In the genomic region with DNA sequence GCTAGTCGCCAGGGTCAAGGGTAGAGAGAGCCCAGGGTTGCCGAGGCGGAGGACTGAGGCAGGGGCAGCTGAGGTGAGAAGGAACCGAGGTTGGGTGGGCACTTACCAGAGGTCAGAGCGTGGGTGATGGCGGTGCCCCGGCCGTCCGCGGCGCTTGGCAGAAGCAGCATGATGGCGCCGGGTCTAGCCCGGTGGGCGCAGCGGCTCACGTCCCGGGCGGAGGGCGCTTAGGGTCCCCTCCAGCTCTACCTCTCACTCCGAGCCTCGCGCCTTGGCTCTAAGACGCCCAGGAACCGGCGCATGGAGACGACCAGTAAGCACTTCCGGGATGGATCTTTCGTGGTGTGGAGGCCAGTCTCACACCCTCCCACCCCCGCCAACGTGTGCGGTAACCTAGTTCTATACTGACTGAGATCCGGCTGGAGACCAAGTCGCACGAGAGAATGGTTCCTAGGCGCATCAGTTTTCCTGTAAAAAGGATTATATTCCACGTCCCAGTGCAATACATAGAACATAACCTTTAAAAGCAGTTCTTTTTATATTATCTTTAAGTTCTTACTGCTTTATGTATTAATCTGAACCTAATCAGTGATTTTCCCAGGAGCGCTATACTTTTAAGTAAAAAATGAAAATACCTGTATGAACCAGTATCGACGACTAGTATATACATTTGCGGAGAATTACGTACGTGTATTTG, we compare ENCODE assay signal across 8 cellular contexts. TPM values are rescaled to one million over a fixed set of nuclear protein-coding genes. Genes with fewer than 3 reads are reported as not detected.
A peak's percentile ranks its signal among the peaks of the same experiment; 100 is the strongest.
DNase-seq lines count a peak whose midpoint lies in the region; ATAC-seq, FAIRE-seq and TF ChIP-seq lines count a peak whose summit lies in the region.

A gene with protein sequence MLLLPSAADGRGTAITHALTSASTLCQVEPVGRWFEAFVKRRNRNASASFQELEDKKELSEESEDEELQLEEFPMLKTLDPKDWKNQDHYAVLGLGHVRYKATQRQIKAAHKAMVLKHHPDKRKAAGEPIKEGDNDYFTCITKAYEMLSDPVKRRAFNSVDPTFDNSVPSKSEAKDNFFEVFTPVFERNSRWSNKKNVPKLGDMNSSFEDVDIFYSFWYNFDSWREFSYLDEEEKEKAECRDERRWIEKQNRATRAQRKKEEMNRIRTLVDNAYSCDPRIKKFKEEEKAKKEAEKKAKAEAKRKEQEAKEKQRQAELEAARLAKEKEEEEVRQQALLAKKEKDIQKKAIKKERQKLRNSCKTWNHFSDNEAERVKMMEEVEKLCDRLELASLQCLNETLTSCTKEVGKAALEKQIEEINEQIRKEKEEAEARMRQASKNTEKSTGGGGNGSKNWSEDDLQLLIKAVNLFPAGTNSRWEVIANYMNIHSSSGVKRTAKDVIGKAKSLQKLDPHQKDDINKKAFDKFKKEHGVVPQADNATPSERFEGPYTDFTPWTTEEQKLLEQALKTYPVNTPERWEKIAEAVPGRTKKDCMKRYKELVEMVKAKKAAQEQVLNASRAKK (minus strand): TSS at position 315 of the 697 bp plus-strand sequence. CDS start 145 bp downstream, at position 170.

- peaks cover 22% of the 10 kb centered on the region for H3K36me3 Mint-ChIP-seq in nephron (ENCODE audit: low read depth)

- peak within 1 kb of the TSS; percentile 90 to 97 (median 95) for H3K27ac Mint-ChIP-seq in nephron

- H3K4me3 ChIP-seq in fibroblast of the aortic adventitia (ENCODE audit: low read depth, low read length), result peak within 1 kb of the TSS; percentile 78

- H3K27me3 Mint-ChIP-seq in nephron (ENCODE audit: low read depth), result no peaks in the 10 kb centered on the region

- H3K4me3 Mint-ChIP-seq in nephron, result peak within 1 kb of the TSS; percentile 99

- TF ChIP-seq POLR2A in H54 (IDR thresholded peaks at IDR 0.05; ENCODE audit: low read depth, low read length) (peak; percentile 78), Raji (IDR thresholded peaks at IDR 0.05; ENCODE audit: insufficient read depth, low read depth, low read length) (peak; percentile 93)

- FAIRE-seq in H54 (lab: Jason Lieb, UNC), result peak; percentile 75

- H3K4me1 Mint-ChIP-seq in nephron, result peaks cover 44% of the 10 kb centered on the region

- peak; percentile 91 for ATAC-seq in stimulated activated naive CD8-positive, alpha-beta T cell treated with anti-CD3 and anti-CD28 coated beads, Interleukin-15, Interleukin-2, amounts not matched to agents 100 U/mL and 50 U/mL, for 24 hours

- DNase-seq in ELF-1 (ENCODE audit: low read depth, low spot score), result peak; percentile 86
- peak; percentile 77 for DNase-seq in H54 (ENCODE audit: insufficient read length, low spot score)
- peak; percentile 97 for DNase-seq in LoVo (ENCODE audit: low spot score)
- peak; percentile 78 for DNase-seq in activated T-helper 9 cell treated with anti-CD3 and anti-CD28 coated beads, Interleukin-2, amount 50 U/mL, for 16 hours (ENCODE audit: low read depth)
- peak; percentile 94 for DNase-seq in fibroblast of the aortic adventitia (ENCODE audit: low read depth)
- peak; percentile 83 for DNase-seq in stimulated activated naive CD8-positive, alpha-beta T cell treated with anti-CD3 and anti-CD28 coated beads, Interleukin-15, Interleukin-2, amounts not matched to agents 100 U/mL and 50 U/mL, for 24 hours

- H3K9me3 Mint-ChIP-seq in nephron, result no peaks in the 10 kb centered on the region

- TF ChIP-seq CTCF in fibroblast of the aortic adventitia (IDR thresholded peaks at IDR 0.05; ENCODE audit: insufficient read depth, low read length), result no peak
- no peak for TF ChIP-seq CTCF in nephron (IDR thresholded peaks at IDR 0.05; ENCODE audit: unreplicated experiment in 3 of 3)

RNA-seq across cellular contexts. Expression of the gene that starts here (rescaled TPM):
- total RNA-seq in fibroblast of the aortic adventitia (ENCODE audit: low replicate concordance), result 24.9 and 45.8 TPM in 2 replicates

Comparison
In these comparisons a context has a peak if more than half of its experiments do, and no peak if none do; other contexts are left out.
1. Peak in every context shown above with its lines: DNase-seq, ATAC-seq and H3K4me3 ChIP-seq.